In the genomic region with DNA sequence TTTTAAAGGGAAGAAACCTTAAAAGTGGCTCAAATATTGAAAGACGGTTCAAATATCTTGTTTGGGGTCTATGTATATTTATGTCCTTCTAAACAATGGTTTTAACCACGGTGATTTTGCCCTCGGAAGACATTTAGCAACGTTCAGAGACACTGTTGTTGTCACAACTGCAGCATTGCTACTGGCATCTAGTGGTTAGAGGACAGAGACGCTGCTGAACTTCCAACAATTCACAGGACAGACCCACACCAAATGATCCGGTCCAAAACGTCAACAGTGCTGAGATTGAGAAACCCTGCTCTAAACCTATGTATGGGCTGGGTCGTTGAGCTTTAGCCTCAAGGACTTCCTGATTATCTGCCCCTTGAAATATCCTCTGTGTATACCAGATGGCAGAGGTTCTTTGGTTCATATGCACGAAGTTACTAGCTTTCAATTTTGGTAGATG, we compare ENCODE assay signal across 8 cellular contexts. TPM values are rescaled to one million over a fixed set of nuclear protein-coding genes. Genes with fewer than 3 reads are reported as not detected.
A peak's percentile ranks its signal among the peaks of the same experiment; 100 is the strongest.
DNase-seq lines count a peak whose midpoint lies in the region; ATAC-seq lines count a peak whose summit lies in the region.

No MANE protein-coding gene starts in this region.

- no peak for ATAC-seq in GM18519 (IDR thresholded peaks at IDR 0.05; ENCODE audit: low FRiP score, unreplicated experiment)
- ATAC-seq in HG03469 (IDR thresholded peaks at IDR 0.05; ENCODE audit: unreplicated experiment): no peak

- peak; percentile 26 for DNase-seq in stimulated activated CD4-positive, alpha-beta T cell treated with anti-CD3 and anti-CD28 coated beads, Interleukin-4, amount 100 ng/mL, for 24 hours
- DNase-seq in stimulated activated CD4-positive, alpha-beta T cell treated with anti-CD3 and anti-CD28 coated beads, Interleukin-2, amount 100 ng/mL, for 24 hours: no peak
- DNase-seq in M059J (ENCODE audit: low read depth): peak; percentile 44
- peak; percentile 42 for DNase-seq in activated naive CD4-positive, alpha-beta T cell treated with anti-CD3 and anti-CD28 coated beads, Interleukin-2, amount 10 ng/mL, durations not matched to agents 7 days and 5 days
- DNase-seq in head of caudate nucleus: peak in 25 of 42 donors; percentile 28 to 79 (median 52)
- DNase-seq in putamen (ENCODE audit: low spot score): peak; percentile 58

- H3K9me3 Mint-ChIP-seq in activated naive CD4-positive, alpha-beta T cell treated with anti-CD3 and anti-CD28 coated beads, Interleukin-2, amount 10 ng/mL, durations not matched to agents 7 days and 5 days: no peaks in the 10 kb centered on the region

- intact Hi-C loops in head of caudate nucleus (cut with DNase I): loop anchor here (5.0 kb wide), 1 partner anchor 49 kb away; a partner anchor contains a TSS

- no peaks in the 10 kb centered on the region for H3K27me3 Mint-ChIP-seq in activated naive CD4-positive, alpha-beta T cell treated with anti-CD3 and anti-CD28 coated beads, Interleukin-2, amount 10 ng/mL, durations not matched to agents 7 days and 5 days

- peaks cover 11% of the 10 kb centered on the region for H3K36me3 Mint-ChIP-seq in activated naive CD4-positive, alpha-beta T cell treated with anti-CD3 and anti-CD28 coated beads, Interleukin-2, amount 10 ng/mL, durations not matched to agents 7 days and 5 days

- peak overlapping the region; percentile 90 for H3K4me3 Mint-ChIP-seq in activated naive CD4-positive, alpha-beta T cell treated with anti-CD3 and anti-CD28 coated beads, Interleukin-2, amount 10 ng/mL, durations not matched to agents 7 days and 5 days

- CTCF ChIA-PET in activated naive CD4-positive, alpha-beta T cell treated with anti-CD3 and anti-CD28 coated beads, Interleukin-2, amount 10 ng/mL, durations not matched to agents 7 days and 5 days (lab: Charles Lee): interaction anchor here (0.7 to 5.4 kb wide), 17 partner anchors 8 to 566 kb away, joined by 3 to 88 read pairs (median 6); a partner anchor contains a TSS

- peaks cover 21% of the 10 kb centered on the region for H3K4me1 Mint-ChIP-seq in activated naive CD4-positive, alpha-beta T cell treated with anti-CD3 and anti-CD28 coated beads, Interleukin-2, amount 10 ng/mL, durations not matched to agents 7 days and 5 days

- peak overlapping the region; percentile 71 for H3K27ac Mint-ChIP-seq in activated naive CD4-positive, alpha-beta T cell treated with anti-CD3 and anti-CD28 coated beads, Interleukin-2, amount 10 ng/mL, durations not matched to agents 7 days and 5 days

RNA-seq across cellular contexts. Expression of a gene that starts 1.7 kb away (rescaled TPM):
- 1.0 and 6.6 TPM in 2 replicates for total RNA-seq in M059J (2014; rRNA removed; shearing (Covaris generic))

RNA-seq across cellular contexts. Expression of a gene that starts 15.2 kb away (rescaled TPM):
- total RNA-seq in M059J (2014; rRNA removed; shearing (Covaris generic)): not detected in 2 replicates

RNA-seq across cellular contexts. Expression of a gene that starts 49.7 kb away (rescaled TPM):
- 0.20 and 0.54 TPM in 2 replicates for total RNA-seq in M059J (2014; rRNA removed; shearing (Covaris generic))

Comparison
In these comparisons a context has a peak if more than half of its experiments do, and no peak if none do; other contexts are left out.
1. DNase-seq: peak in stimulated activated CD4-positive, alpha-beta T cell treated with anti-CD3 and anti-CD28 coated beads, Interleukin-4, amount 100 ng/mL, for 24 hours (single experiment), M059J (single experiment), activated naive CD4-positive, alpha-beta T cell treated with anti-CD3 and anti-CD28 coated beads, Interleukin-2, amount 10 ng/mL, durations not matched to agents 7 days and 5 days (single experiment), head of caudate nucleus (25 of 42) and putamen (single experiment); none in stimulated activated CD4-positive, alpha-beta T cell treated with anti-CD3 and anti-CD28 coated beads, Interleukin-2, amount 100 ng/mL, for 24 hours (0 of 2).